In genomic region chr11:82996966-82997606, GRCh38 we compare ENCODE assay signal across 9 cellular contexts.
DNase-seq lines count a peak whose midpoint lies in the region; ATAC-seq, FAIRE-seq and TF ChIP-seq lines count a peak whose summit lies in the region.
"Had no signal": no experiment of that assay in that cellular context is flagged by ENCODE, and none has a peak within 500 bp of the region (broad histone marks: within the 10 kb centered on the region; RNA-seq: fewer than 3 reads in every experiment).

No MANE protein-coding gene starts in this region.

- FAIRE-seq in GM12891 (lab: Jason Lieb, UNC) (peak; percentile 94), RCC 7860 (lab: Jason Lieb, UNC) (no peak)

- no peak overlapping the region for H3K4me3 Mint-ChIP-seq in activated T-helper 2 cell treated with anti-CD3 and anti-CD28 coated beads, Interferon-gamma antibody, Interleukin-2, Interleukin-4, amounts not matched to agents 10 μg/mL and 5 μg/mL and 100 μg/mL, durations not matched to agents 14 hours and 24 hours and 36 hours (ENCODE audit: low read depth)
- H3K4me3 Mint-ChIP-seq in stimulated activated naive CD8-positive, alpha-beta T cell treated with anti-CD3 and anti-CD28 coated beads, Interleukin-15, amount 100 ng/mL, for 72 hours: peak overlapping the region; percentile 46 to 63
- H3K4me3 Mint-ChIP-seq: dendritic cell treated with granulocyte-macrophage colony-stimulating factor and Interleukin-4, amounts not matched to agents 40 ng/mL and 50 ng/mL, for 4 days had no signal

- peaks cover 39% of the 10 kb centered on the region for H3K36me3 Mint-ChIP-seq in activated T-helper 2 cell treated with anti-CD3 and anti-CD28 coated beads, Interferon-gamma antibody, Interleukin-2, Interleukin-4, amounts not matched to agents 10 μg/mL and 5 μg/mL and 100 μg/mL, durations not matched to agents 14 hours and 24 hours and 36 hours (ENCODE audit: low read depth)

- H3K27me3 Mint-ChIP-seq in activated T-helper 2 cell treated with anti-CD3 and anti-CD28 coated beads, Interferon-gamma antibody, Interleukin-2, Interleukin-4, amounts not matched to agents 10 μg/mL and 5 μg/mL and 100 μg/mL, durations not matched to agents 14 hours and 24 hours and 36 hours (ENCODE audit: low read depth): no peaks in the 10 kb centered on the region
- H3K27me3 Mint-ChIP-seq in stimulated activated naive CD8-positive, alpha-beta T cell treated with anti-CD3 and anti-CD28 coated beads, Interleukin-15, amount 100 ng/mL, for 72 hours: no peaks in the 10 kb centered on the region

- no peaks in the 10 kb centered on the region for H3K9me3 Mint-ChIP-seq in activated T-helper 2 cell treated with anti-CD3 and anti-CD28 coated beads, Interferon-gamma antibody, Interleukin-2, Interleukin-4, amounts not matched to agents 10 μg/mL and 5 μg/mL and 100 μg/mL, durations not matched to agents 14 hours and 24 hours and 36 hours
- H3K9me3 Mint-ChIP-seq in stimulated activated naive CD8-positive, alpha-beta T cell treated with anti-CD3 and anti-CD28 coated beads, Interleukin-15, amount 100 ng/mL, for 72 hours: no peaks in the 10 kb centered on the region
- H3K9me3 Mint-ChIP-seq: dendritic cell treated with granulocyte-macrophage colony-stimulating factor and Interleukin-4, amounts not matched to agents 40 ng/mL and 50 ng/mL, for 4 days had no signal

- ATAC-seq in GM19463 (IDR thresholded peaks at IDR 0.05; ENCODE audit: unreplicated experiment) (peak; percentile 82), HG03442 (IDR thresholded peaks at IDR 0.05; ENCODE audit: unreplicated experiment) (peak; percentile 94), left ventricle myocardium superior (no peak)
- ATAC-seq in stimulated activated naive CD8-positive, alpha-beta T cell treated with anti-CD3 and anti-CD28 coated beads, Interleukin-15, amount 100 ng/mL, for 72 hours: peak; percentile 74

- intact Hi-C loops in activated T-helper 2 cell treated with anti-CD3 and anti-CD28 coated beads, Interferon-gamma antibody, Interleukin-2, Interleukin-4, amounts not matched to agents 10 μg/mL and 5 μg/mL and 100 μg/mL, durations not matched to agents 14 hours and 24 hours and 36 hours (cut with micrococcal nuclease): loop anchor here (1.0 to 5.0 kb wide), 8 partner anchors 9 to 290 kb away; partner anchors contain the start of genes ANKRD42, CCDC90B, PCF11 and RAB30
- intact Hi-C loops in left ventricle myocardium superior (cut with micrococcal nuclease): no loop called here

- H3K27ac Mint-ChIP-seq in activated T-helper 2 cell treated with anti-CD3 and anti-CD28 coated beads, Interferon-gamma antibody, Interleukin-2, Interleukin-4, amounts not matched to agents 10 μg/mL and 5 μg/mL and 100 μg/mL, durations not matched to agents 14 hours and 24 hours and 36 hours: peak overlapping the region; percentile 80
- H3K27ac Mint-ChIP-seq in stimulated activated naive CD8-positive, alpha-beta T cell treated with anti-CD3 and anti-CD28 coated beads, Interleukin-15, amount 100 ng/mL, for 72 hours: no peak overlapping the region
- H3K27ac Mint-ChIP-seq: dendritic cell treated with granulocyte-macrophage colony-stimulating factor and Interleukin-4, amounts not matched to agents 40 ng/mL and 50 ng/mL, for 4 days had no signal

- peaks cover 78% of the 10 kb centered on the region for H3K4me1 Mint-ChIP-seq in activated T-helper 2 cell treated with anti-CD3 and anti-CD28 coated beads, Interferon-gamma antibody, Interleukin-2, Interleukin-4, amounts not matched to agents 10 μg/mL and 5 μg/mL and 100 μg/mL, durations not matched to agents 14 hours and 24 hours and 36 hours (ENCODE audit: low read depth)
- peaks cover 96% of the 10 kb centered on the region for H3K4me1 Mint-ChIP-seq in stimulated activated naive CD8-positive, alpha-beta T cell treated with anti-CD3 and anti-CD28 coated beads, Interleukin-15, amount 100 ng/mL, for 72 hours

- no peak for TF ChIP-seq POLR2A in GM12891 (IDR thresholded peaks at IDR 0.05; ENCODE audit: low read depth, low read length)

- DNase-seq in GM12891 (ENCODE audit: insufficient read length, low spot score) (peak; percentile 47), RCC 7860 (ENCODE audit: low spot score) (no peak), mucosa of gallbladder (ENCODE audit: low spot score) (no peak), left ventricle myocardium superior (no peak)
- no peak for DNase-seq in activated T-helper 2 cell treated with anti-CD3 and anti-CD28 coated beads, Interferon-gamma antibody, Interleukin-2, Interleukin-4, amounts not matched to agents 10 μg/mL and 5 μg/mL and 100 μg/mL, durations not matched to agents 14 hours and 24 hours and 36 hours (ENCODE audit: low spot score)
- DNase-seq in stimulated activated naive CD8-positive, alpha-beta T cell treated with anti-CD3 and anti-CD28 coated beads, Interleukin-15, amount 100 ng/mL, for 72 hours: peak; percentile 33 to 68

TF ChIP-seq in GM12891, 5 proteins besides CTCF, POLR2A, EP300 and RAD21:
- no peak for TF ChIP-seq PAX5 (IDR thresholded peaks at IDR 0.05; ENCODE audit: insufficient read depth, low read length, severe bottlenecking)
- no peak for TF ChIP-seq SPI1 (IDR thresholded peaks at IDR 0.05; ENCODE audit: low read depth, low read length)
- TF ChIP-seq POU2F2 (IDR thresholded peaks at IDR 0.05; ENCODE audit: low read depth, low read length): no peak
- TF ChIP-seq TAF1 (IDR thresholded peaks at IDR 0.05; ENCODE audit: low read depth, low read length): no peak
- TF ChIP-seq POLR2AphosphoS5 (IDR thresholded peaks at IDR 0.05; ENCODE audit: low read depth, low read length): no peak; the same call in 1 of the 2 replicates

Comparison
In these comparisons a context has a peak if more than half of its experiments do, and no peak if none do; other contexts are left out.
1. DNase-seq: peak in GM12891 (single experiment) and stimulated activated naive CD8-positive, alpha-beta T cell treated with anti-CD3 and anti-CD28 coated beads, Interleukin-15, amount 100 ng/mL, for 72 hours (2 of 2); none in activated T-helper 2 cell treated with anti-CD3 and anti-CD28 coated beads, Interferon-gamma antibody, Interleukin-2, Interleukin-4, amounts not matched to agents 10 μg/mL and 5 μg/mL and 100 μg/mL, durations not matched to agents 14 hours and 24 hours and 36 hours (single experiment), RCC 7860 (single experiment), mucosa of gallbladder (single experiment) and left ventricle myocardium superior (single experiment).